17 cellular contexts compared by ENCODE assay signal in genomic region chr9:110030632-110031031, GRCh38.
A peak's percentile ranks its signal among the peaks of the same experiment; 100 is the strongest.
DNase-seq lines count a peak whose midpoint lies in the region; ATAC-seq and TF ChIP-seq lines count a peak whose summit lies in the region.
"Had no signal": no experiment of that assay in that cellular context is flagged by ENCODE, and none has a peak within 500 bp of the region (broad histone marks: within the 10 kb centered on the region; RNA-seq: fewer than 3 reads in every experiment).

No MANE protein-coding gene starts in this region.

- ATAC-seq in foreskin keratinocyte (peak; percentile 42), HG03432 (IDR thresholded peaks at IDR 0.05; ENCODE audit: unreplicated experiment) (no peak)

- BruUV-seq in MCF 10A (replicated peaks; lab: Mats Ljungman, UMichigan) = no TSS peak

- H3K27ac ChIP-seq in breast epithelium (peak overlapping the region in 1 of 2 donors; percentile 41), foreskin keratinocyte (no peak overlapping the region)
- H3K27ac ChIP-seq: SK-N-MC had no signal

- H3K27me3 Mint-ChIP-seq in MCF 10A (ENCODE audit: insufficient read depth, unreplicated experiment) = no peaks in the 10 kb centered on the region

- no peaks in the 10 kb centered on the region for H3K27me3 ChIP-seq in breast epithelium
- no peaks in the 10 kb centered on the region for H3K27me3 ChIP-seq in adipocyte (replicated peaks; ENCODE audit: control insufficient read depth, insufficient read depth, low read length)
- H3K27me3 ChIP-seq in foreskin keratinocyte = no peaks in the 10 kb centered on the region
- H3K27me3 ChIP-seq: thyroid gland had no signal

- H3K4me1 ChIP-seq in breast epithelium (no peaks in the 10 kb centered on the region), adipocyte (ENCODE audit: control insufficient read depth, insufficient read depth, low read length) (peaks cover 65% of the 10 kb centered on the region), foreskin keratinocyte (peaks cover 47% of the 10 kb centered on the region)

- H3K36me3 Mint-ChIP-seq in MCF 10A (ENCODE audit: insufficient read depth, unreplicated experiment) = peaks cover 9% of the 10 kb centered on the region

- H3K4me3 Mint-ChIP-seq in MCF 10A (ENCODE audit: unreplicated experiment) = no peak overlapping the region

- peaks cover 48% of the 10 kb centered on the region for H3K4me1 Mint-ChIP-seq in MCF 10A (ENCODE audit: insufficient read depth, unreplicated experiment)

- POLR2A ChIA-PET in MCF 10A (lab: Yijun Ruan, JAX) = interaction anchor here (1.9 to 2.0 kb wide), 2 partner anchors 19 to 20 kb away, joined by 6 to 9 read pairs; no protein-coding TSS in a partner anchor

- CTCF ChIA-PET in MCF 10A (lab: Yijun Ruan, JAX) = interaction anchor here (0.6 to 1.1 kb wide), 4 partner anchors 126 to 477 kb away, joined by 3 to 4 read pairs (median 4); no protein-coding TSS in a partner anchor

- no peak for TF ChIP-seq POLR2A in breast epithelium (IDR thresholded peaks at IDR 0.05)

- no peaks in the 10 kb centered on the region for H3K9me3 Mint-ChIP-seq in MCF 10A (ENCODE audit: unreplicated experiment)

- no peak for TF ChIP-seq CTCF in MCF 10A (IDR thresholded peaks at IDR 0.05; ENCODE audit: unreplicated experiment)
- TF ChIP-seq CTCF in breast epithelium (IDR thresholded peaks at IDR 0.05) = no peak
- TF ChIP-seq CTCF in foreskin keratinocyte (conservative IDR thresholded peaks at IDR 0.05) = no peak

- no peaks in the 10 kb centered on the region for H3K36me3 ChIP-seq in breast epithelium
- H3K36me3 ChIP-seq in adipocyte (ENCODE audit: control insufficient read depth, insufficient read depth, low read length, severe bottlenecking) = peaks cover 4% of the 10 kb centered on the region
- H3K36me3 ChIP-seq: thyroid gland had no signal

- H3K9ac ChIP-seq in adipocyte (ENCODE audit: low read length) = no peak overlapping the region

- intact Hi-C loops in MCF 10A (cut with micrococcal nuclease) = no loop called here
- intact Hi-C loops in breast epithelium (cut with DNase I; ENCODE audit: low total_unique reads) = no loop called here

- H3K9me3 ChIP-seq in breast epithelium (no peaks in the 10 kb centered on the region), adipocyte (ENCODE audit: control insufficient read depth, low read length) (no peaks in the 10 kb centered on the region)
- H3K9me3 ChIP-seq: thyroid gland had no signal

- H3K4me3 ChIP-seq in breast epithelium = no peak overlapping the region
- no peak overlapping the region for H3K4me3 ChIP-seq in adipocyte (ENCODE audit: low read length)
- H3K4me3 ChIP-seq: lung, SK-N-MC, thyroid gland had no signal

- DNase-seq in MCF 10A (ENCODE audit: unreplicated experiment) (no peak), breast epithelium (ENCODE audit: low spot score in 2 of 2) (no peak), adipocyte (ENCODE audit: low read depth) (peak; percentile 66), foreskin keratinocyte (peak in 1 of 2 donors; percentile 81), OCI-M2 (lab: John Stamatoyannopoulos, UW; ENCODE audit: unreplicated experiment) (no peak), kidney glomerular epithelial cell (lab: John Stamatoyannopoulos, UW) (no peak), DMS79 treated with DMSO at 0.1 percent for 48 hours (lab: John Stamatoyannopoulos, UW) (no peak)
- DNase-seq: activated T-cell treated with anti-CD3 and anti-CD28 coated beads, Interleukin-2, amount 50 U/mL, for 1 hour; anterior cingulate cortex; effector CD8-positive, alpha-beta T cell; Kasumi-1; NCI-H2029; NK-92 treated with Interleukin-12 subunit alpha and Interleukin-12 subunit beta, amount 100 ng/mL, for 24 hours; thyroid gland had no signal

- H3K27ac Mint-ChIP-seq in MCF 10A (ENCODE audit: low read depth, unreplicated experiment) = peak overlapping the region; percentile 95
